In the genomic region with DNA sequence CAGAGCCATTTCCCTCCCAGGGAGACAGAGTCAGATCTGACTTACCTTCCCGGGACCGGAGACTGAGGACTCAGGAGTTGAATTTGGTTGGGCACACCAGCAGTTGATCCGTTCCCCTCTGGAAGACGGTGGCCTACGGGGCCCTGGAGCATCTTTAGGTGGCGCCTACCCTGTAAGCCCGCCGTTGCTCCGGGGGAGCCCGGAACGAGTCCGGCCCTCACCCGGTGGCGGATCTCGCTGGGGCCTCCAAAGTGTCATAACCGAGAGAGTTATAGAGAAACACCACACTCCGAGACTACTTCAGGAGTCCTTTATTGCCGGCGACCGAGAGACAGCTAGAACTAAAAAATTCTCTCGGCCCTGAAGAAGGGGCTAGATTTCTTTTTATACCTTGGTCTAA, we compare ENCODE assay signal across 35 cellular contexts.
"Had no signal": no experiment of that assay in that cellular context is flagged by ENCODE, and none has a peak within 500 bp of the region (broad histone marks: within the 10 kb centered on the region; RNA-seq: fewer than 3 reads in every experiment).

No MANE protein-coding gene starts in this region.

- H3K4me1 ChIP-seq: adrenal gland, ascending aorta, breast epithelium had no signal

- DNase-seq: activated B cell treated with CpG ODN at 0.5 μM for 24 hours; activated CD4-positive, alpha-beta memory T cell treated with anti-CD3 and anti-CD28 coated beads for 36 hours; activated CD4-positive, alpha-beta T cell treated with anti-CD3 and anti-CD28 coated beads, Interleukin-2, amount 10 ng/mL, durations not matched to agents 24 days and 14 days; activated CD8-positive, alpha-beta memory T cell treated with anti-CD3 and anti-CD28 coated beads, Interleukin-2, amount 10 ng/mL, durations not matched to agents 7 days and 5 days; activated CD8-positive, alpha-beta memory T cell treated with anti-CD3 and anti-CD28 coated beads, Interleukin-2, amount 50 U/mL, for 4 hours; activated CD8-positive, alpha-beta T cell treated with anti-CD3 and anti-CD28 coated beads, Interleukin-2, amount 10 ng/mL, durations not matched to agents 7 days and 5 days; activated effector memory CD4-positive, alpha-beta T cell treated with anti-CD3 and anti-CD28 coated beads, Interleukin-2, amount 50 U/mL, for 16 hours; activated naive CD4-positive, alpha-beta T cell treated with anti-CD3 and anti-CD28 coated beads for 36 hours; activated naive CD8-positive, alpha-beta T cell treated with anti-CD3 and anti-CD28 coated beads for 36 hours; activated naive CD8-positive, alpha-beta T cell treated with anti-CD3 and anti-CD28 coated beads, Interleukin-2, amount 50 U/mL, for 24 hours; activated T-cell treated with anti-CD3 and anti-CD28 coated beads, Interleukin-2, amount 50 U/mL, for 1 hour; activated T-cell treated with anti-CD3 and anti-CD28 coated beads, Interleukin-2, amount 50 U/mL, for 48 hours; adrenal gland; amygdala; dorsolateral prefrontal cortex; effector memory CD4-positive, alpha-beta T cell; endodermal cell; foreskin fibroblast; T-helper 1 cell; T-helper 17 cell; T1000; WERI-Rb-1 had no signal

- H3K9me3 ChIP-seq: adrenal gland, ascending aorta, breast epithelium had no signal

- H3K9me3 Mint-ChIP-seq: activated B cell treated with CpG ODN at 0.5 μM for 24 hours; activated CD4-positive, alpha-beta T cell treated with anti-CD3 and anti-CD28 coated beads, Interleukin-2, amount 10 ng/mL, durations not matched to agents 24 days and 14 days; activated naive CD8-positive, alpha-beta T cell treated with anti-CD3 and anti-CD28 coated beads for 36 hours; activated naive CD8-positive, alpha-beta T cell treated with anti-CD3 and anti-CD28 coated beads, Interleukin-2, amount 50 U/mL, for 24 hours; dendritic cell treated with granulocyte-macrophage colony-stimulating factor and Interleukin-4, amounts not matched to agents 40 ng/mL and 50 ng/mL, for 4 days had no signal

- H3K27me3 Mint-ChIP-seq: activated B cell treated with CpG ODN at 0.5 μM for 24 hours; activated CD4-positive, alpha-beta memory T cell treated with anti-CD3 and anti-CD28 coated beads for 36 hours; activated CD4-positive, alpha-beta T cell treated with anti-CD3 and anti-CD28 coated beads, Interleukin-2, amount 10 ng/mL, durations not matched to agents 24 days and 14 days; activated CD8-positive, alpha-beta memory T cell treated with anti-CD3 and anti-CD28 coated beads, Interleukin-2, amount 10 ng/mL, durations not matched to agents 7 days and 5 days; activated naive CD4-positive, alpha-beta T cell treated with anti-CD3 and anti-CD28 coated beads, Interleukin-2, amount 50 U/mL, for 24 hours; activated naive CD8-positive, alpha-beta T cell treated with anti-CD3 and anti-CD28 coated beads for 36 hours; activated naive CD8-positive, alpha-beta T cell treated with anti-CD3 and anti-CD28 coated beads, Interleukin-2, amount 50 U/mL, for 24 hours; central memory CD8-positive, alpha-beta T cell; T-helper 17 cell had no signal

- H3K4me1 Mint-ChIP-seq: activated B cell treated with CpG ODN at 0.5 μM for 24 hours; activated CD4-positive, alpha-beta T cell treated with anti-CD3 and anti-CD28 coated beads, Interleukin-2, amount 10 ng/mL, durations not matched to agents 24 days and 14 days; activated CD8-positive, alpha-beta memory T cell treated with anti-CD3 and anti-CD28 coated beads, Interleukin-2, amount 10 ng/mL, durations not matched to agents 7 days and 5 days; activated naive CD4-positive, alpha-beta T cell treated with anti-CD3 and anti-CD28 coated beads, Interleukin-2, amount 50 U/mL, for 24 hours; activated naive CD8-positive, alpha-beta T cell treated with anti-CD3 and anti-CD28 coated beads for 36 hours; activated naive CD8-positive, alpha-beta T cell treated with anti-CD3 and anti-CD28 coated beads, Interleukin-2, amount 50 U/mL, for 24 hours; brain; central memory CD8-positive, alpha-beta T cell; T-helper 17 cell had no signal

- ATAC-seq: activated CD4-positive, CD25-positive, alpha-beta regulatory T cell treated with anti-CD3 and anti-CD28 coated beads, Interleukin-2, amount 50 U/mL, for 24 hours; activated CD8-positive, alpha-beta memory T cell treated with anti-CD3 and anti-CD28 coated beads, Interleukin-2, amount 10 ng/mL, durations not matched to agents 7 days and 5 days; activated CD8-positive, alpha-beta T cell treated with anti-CD3 and anti-CD28 coated beads, Interleukin-2, amount 10 ng/mL, durations not matched to agents 7 days and 5 days; activated naive CD8-positive, alpha-beta T cell treated with anti-CD3 and anti-CD28 coated beads, Interleukin-2, amount 50 U/mL, for 24 hours; esophagus mucosa; T-helper 17 cell had no signal

- H3K36me3 ChIP-seq: adrenal gland, ascending aorta, breast epithelium, cardiac muscle cell, WERI-Rb-1 had no signal

- H3K4me3 ChIP-seq: adrenal gland, ascending aorta, breast epithelium, cardiac muscle cell, coronary artery, dorsolateral prefrontal cortex had no signal

- H3K4me3 Mint-ChIP-seq: activated B cell treated with CpG ODN at 0.5 μM for 24 hours; activated CD4-positive, alpha-beta memory T cell treated with anti-CD3 and anti-CD28 coated beads for 36 hours; activated CD4-positive, alpha-beta T cell treated with anti-CD3 and anti-CD28 coated beads, Interleukin-2, amount 10 ng/mL, durations not matched to agents 24 days and 14 days; activated CD8-positive, alpha-beta memory T cell treated with anti-CD3 and anti-CD28 coated beads, Interleukin-2, amount 10 ng/mL, durations not matched to agents 7 days and 5 days; activated CD8-positive, alpha-beta T cell treated with anti-CD3 and anti-CD28 coated beads, Interleukin-2, amount 10 ng/mL, durations not matched to agents 7 days and 5 days; activated naive CD4-positive, alpha-beta T cell treated with anti-CD3 and anti-CD28 coated beads for 36 hours; activated naive CD4-positive, alpha-beta T cell treated with anti-CD3 and anti-CD28 coated beads, Interleukin-2, amount 50 U/mL, for 24 hours; activated naive CD8-positive, alpha-beta T cell treated with anti-CD3 and anti-CD28 coated beads for 36 hours; activated naive CD8-positive, alpha-beta T cell treated with anti-CD3 and anti-CD28 coated beads, Interleukin-2, amount 50 U/mL, for 24 hours; activated T-helper 1 cell treated with anti-CD3 and anti-CD28 coated beads, Interleukin-12 subunit alpha, Interleukin-12 subunit beta, Interleukin-2, Interleukin-4 antibody, amounts not matched to agents 30 ng/mL and 10 ng/mL and 1 ng/mL, durations not matched to agents 14 hours and 24 hours and 36 hours; brain; central memory CD8-positive, alpha-beta T cell; dendritic cell treated with granulocyte-macrophage colony-stimulating factor and Interleukin-4, amounts not matched to agents 40 ng/mL and 50 ng/mL, for 4 days; endodermal cell; T-helper 17 cell; T-helper 2 cell treated with Interferon-gamma antibody and Interleukin-4, amounts not matched to agents 5 μg/mL and 100 μg/mL, for 36 hours had no signal

- H3K27ac ChIP-seq: adrenal gland, ascending aorta, breast epithelium, cardiac muscle cell, coronary artery, dorsolateral prefrontal cortex, WERI-Rb-1 had no signal

- H3K27me3 ChIP-seq: adrenal gland, ascending aorta, breast epithelium, cardiac muscle cell, dorsolateral prefrontal cortex had no signal

- H3K27ac Mint-ChIP-seq: activated B cell treated with CpG ODN at 0.5 μM for 24 hours; activated CD4-positive, alpha-beta memory T cell treated with anti-CD3 and anti-CD28 coated beads for 36 hours; activated CD4-positive, alpha-beta T cell treated with anti-CD3 and anti-CD28 coated beads, Interleukin-2, amount 10 ng/mL, durations not matched to agents 24 days and 14 days; activated CD8-positive, alpha-beta memory T cell treated with anti-CD3 and anti-CD28 coated beads, Interleukin-2, amount 10 ng/mL, durations not matched to agents 7 days and 5 days; activated CD8-positive, alpha-beta T cell treated with anti-CD3 and anti-CD28 coated beads, Interleukin-2, amount 10 ng/mL, durations not matched to agents 7 days and 5 days; activated naive CD4-positive, alpha-beta T cell treated with anti-CD3 and anti-CD28 coated beads for 36 hours; activated naive CD4-positive, alpha-beta T cell treated with anti-CD3 and anti-CD28 coated beads, Interleukin-2, amount 50 U/mL, for 24 hours; activated naive CD8-positive, alpha-beta T cell treated with anti-CD3 and anti-CD28 coated beads for 36 hours; activated naive CD8-positive, alpha-beta T cell treated with anti-CD3 and anti-CD28 coated beads, Interleukin-2, amount 50 U/mL, for 24 hours; activated T-helper 1 cell treated with anti-CD3 and anti-CD28 coated beads, Interleukin-12 subunit alpha, Interleukin-12 subunit beta, Interleukin-2, Interleukin-4 antibody, amounts not matched to agents 30 ng/mL and 10 ng/mL and 1 ng/mL, durations not matched to agents 14 hours and 24 hours and 36 hours; activated T-helper 2 cell treated with anti-CD3 and anti-CD28 coated beads, Interferon-gamma antibody, Interleukin-2, Interleukin-4, amounts not matched to agents 10 μg/mL and 5 μg/mL and 100 μg/mL, durations not matched to agents 14 hours and 24 hours and 36 hours; dendritic cell treated with granulocyte-macrophage colony-stimulating factor and Interleukin-4, amounts not matched to agents 40 ng/mL and 50 ng/mL, for 4 days; endodermal cell; T-helper 17 cell; T-helper 2 cell treated with Interferon-gamma antibody and Interleukin-4, amounts not matched to agents 5 μg/mL and 100 μg/mL, for 36 hours had no signal

- H3K36me3 Mint-ChIP-seq: activated CD4-positive, alpha-beta memory T cell treated with anti-CD3 and anti-CD28 coated beads for 36 hours; activated CD8-positive, alpha-beta memory T cell treated with anti-CD3 and anti-CD28 coated beads, Interleukin-2, amount 10 ng/mL, durations not matched to agents 7 days and 5 days; activated naive CD4-positive, alpha-beta T cell treated with anti-CD3 and anti-CD28 coated beads, Interleukin-2, amount 50 U/mL, for 24 hours; activated naive CD8-positive, alpha-beta T cell treated with anti-CD3 and anti-CD28 coated beads for 36 hours; brain had no signal
